8 cellular contexts compared by ENCODE assay signal in genomic region chr1:154546264-154547043, GRCh38. TPM values are rescaled to one million over a fixed set of nuclear protein-coding genes. Genes with fewer than 3 reads are reported as not detected.
DNase-seq lines count a peak whose midpoint lies in the region; ATAC-seq and TF ChIP-seq lines count a peak whose summit lies in the region.

No MANE protein-coding gene starts in this region.

- H3K27ac ChIP-seq in hepatocyte, result peak overlapping the region; percentile 30

- H3K4me2 ChIP-seq in hepatocyte, result no peak overlapping the region

- no peak for ATAC-seq in HG03354 (IDR thresholded peaks at IDR 0.05; ENCODE audit: poor library complexity, severe bottlenecking, unreplicated experiment)
- ATAC-seq in HG03039 (IDR thresholded peaks at IDR 0.05; ENCODE audit: unreplicated experiment), result no peak

- peaks cover 3% of the 10 kb centered on the region for H4K20me1 ChIP-seq in hepatocyte (ENCODE audit: insufficient read depth, poor library complexity, severe bottlenecking)

- 76% methylated on average over 13 of the region's 13 CpGs for WGBS in hepatocyte (ENCODE audit: low lambda C conversion rate, missing lambda C conversion rate)

- H3K4me3 ChIP-seq in hepatocyte, result no peak overlapping the region

- TF ChIP-seq CTCF in GM12872 (IDR thresholded peaks at IDR 0.05; ENCODE audit: insufficient read depth, low read depth, low read length), result peak; percentile 88
- TF ChIP-seq CTCF in hepatocyte (IDR thresholded peaks at IDR 0.05; ENCODE audit: poor library complexity), result peak; percentile 69

- H3K9me2 ChIP-seq in hepatocyte (replicated peaks; ENCODE audit: insufficient read depth), result no peaks in the 10 kb centered on the region

- H2AFZ ChIP-seq in hepatocyte, result no peak overlapping the region

- no peaks in the 10 kb centered on the region for H3K79me2 ChIP-seq in hepatocyte

- H3K36me3 ChIP-seq in hepatocyte (replicated peaks; ENCODE audit: insufficient read depth, low read depth), result no peaks in the 10 kb centered on the region

- H3K4me1 ChIP-seq in hepatocyte (ENCODE audit: insufficient read depth), result peaks cover 6% of the 10 kb centered on the region

- DNase-seq in NCI-H146 (lab: John Stamatoyannopoulos, UW) (peak; percentile 65), SW480 (ENCODE audit: low spot score) (peak; percentile 58), amygdala (lab: John Stamatoyannopoulos, UW) (peak in 32 of 56 donors; percentile 5 to 64 (median 26)), hepatocyte (ENCODE audit: low spot score) (peak; percentile 82), smooth muscle cell of the brain vasculature (ENCODE audit: low read depth, low spot score) (peak; percentile 26)

- H3K9me3 ChIP-seq in hepatocyte (ENCODE audit: low read depth), result no peaks in the 10 kb centered on the region

- H3K27me3 ChIP-seq in hepatocyte, result no peaks in the 10 kb centered on the region

RNA-seq across cellular contexts. Expression of gene UBE2Q1, which starts 12.0 kb away (rescaled TPM):
- 46.9 and 50.3 TPM in 2 replicates for total RNA-seq in hepatocyte
- 58.6 and 60.3 TPM in 2 replicates for polyA plus RNA-seq in hepatocyte

RNA-seq across cellular contexts. Expression of gene CHRNB2, which starts 21.1 kb away (rescaled TPM):
- total RNA-seq in hepatocyte, result 0.08 and 0.70 TPM in 2 replicates
- 0.33 TPM in 1 of 2 replicates, not detected in the other for polyA plus RNA-seq in hepatocyte

RNA-seq across cellular contexts. Expression of gene SHE, which starts 44.2 kb away (rescaled TPM):
- total RNA-seq in hepatocyte, result 0.32 and 0.60 TPM in 2 replicates
- 0.41 TPM in 1 of 2 replicates, not detected in the other for polyA plus RNA-seq in hepatocyte

RNA-seq across cellular contexts. Expression of gene TDRD10, which starts 44.4 kb away (rescaled TPM):
- total RNA-seq in hepatocyte, result 0.20 TPM in 1 of 2 replicates, not detected in the other
- 0.09 TPM in 1 of 2 replicates, not detected in the other for polyA plus RNA-seq in hepatocyte

Comparison
In these comparisons a context has a peak if more than half of its experiments do, and no peak if none do; other contexts are left out.
1. DNase-seq: peak in every context shown above with its lines; median percentile 82 in hepatocyte; 65 in NCI-H146; 58 in SW480; 26 in amygdala; 26 in smooth muscle cell of the brain vasculature.